In genomic region chr3:69092030-69092513, GRCh38 we compare ENCODE assay signal across 9 cellular contexts. TPM values are rescaled to one million over a fixed set of nuclear protein-coding genes. Genes with fewer than 3 reads are reported as not detected.
DNase-seq lines count a peak whose midpoint lies in the region; ATAC-seq, FAIRE-seq and TF ChIP-seq lines count a peak whose summit lies in the region.
"Had no signal": no experiment of that assay in that cellular context is flagged by ENCODE, and none has a peak within 500 bp of the region (broad histone marks: within the 10 kb centered on the region; RNA-seq: fewer than 3 reads in every experiment).

No MANE protein-coding gene starts in this region.

- TF ChIP-seq EP300 in upper lobe of left lung (IDR thresholded peaks at IDR 0.05): no peak

- peaks cover 8 to 9% of the 10 kb centered on the region in 2 experiments for H3K36me3 ChIP-seq in keratinocyte (ENCODE audit: control insufficient read depth in 2 of 2, extremely low read depth in 1 of 2, insufficient read depth in 2 of 2, low read length in 2 of 2)
- peaks cover 0 to 3% (median 0%) of the 10 kb centered on the region in 4 donors for H3K36me3 ChIP-seq in upper lobe of left lung

- dilution Hi-C loops in keratinocyte (cut with MboI; ENCODE audit: extremely low pct_ligation_motif_present, low sequenced_read_pairs): no loop called here

- peak in 1 of 4 donors; percentile 18 for TF ChIP-seq POLR2A in upper lobe of left lung (IDR thresholded peaks at IDR 0.05)

- H3K36me3 Mint-ChIP-seq in stimulated activated naive CD8-positive, alpha-beta T cell treated with anti-CD3 and anti-CD28 coated beads, Interleukin-15, Interleukin-2, amounts not matched to agents 100 ng/mL and 50 ng/mL, for 24 hours (ENCODE audit: low read depth): peaks cover 41% of the 10 kb centered on the region

- no peak for TF ChIP-seq CTCF in keratinocyte (optimal IDR thresholded peaks at IDR 0.05 in 1 of 3, IDR thresholded peaks at IDR 0.05 in 1 of 3, conservative IDR thresholded peaks at IDR 0.05 in 1 of 3; ENCODE audit: extremely low read depth in 1 of 3, insufficient read depth in 2 of 3, low read length in 3 of 3)
- no peak for TF ChIP-seq CTCF in upper lobe of left lung (IDR thresholded peaks at IDR 0.05)

- 12 to 30% methylated on average over 4 of the region's 4 CpGs for WGBS in upper lobe of left lung, 2 donors

- H3K27ac ChIP-seq in keratinocyte (ENCODE audit: control insufficient read depth, insufficient read depth, low read length) (peak overlapping the region; percentile 19), upper lobe of left lung (peak overlapping the region; percentile 63 to 96 (median 86))

- H4K20me1 ChIP-seq in keratinocyte (ENCODE audit: control insufficient read depth, extremely low read depth, insufficient read depth, low read length): no peaks in the 10 kb centered on the region

- ATAC-seq in stimulated activated naive CD8-positive, alpha-beta T cell treated with anti-CD3 and anti-CD28 coated beads, Interleukin-15, Interleukin-2, amounts not matched to agents 100 U/mL and 50 U/mL, for 24 hours: no peak
- ATAC-seq in HG03175 (IDR thresholded peaks at IDR 0.05; ENCODE audit: unreplicated experiment) (peak; percentile 82), upper lobe of left lung (ENCODE audit: low FRiP score in 2 of 2) (peak in 1 of 2 donors; percentile 51)

- H3K9me3 ChIP-seq in keratinocyte (ENCODE audit: control insufficient read depth, low read depth, low read length) (no peaks in the 10 kb centered on the region), upper lobe of left lung (no peaks in the 10 kb centered on the region)

- H3K9me1 ChIP-seq in keratinocyte (ENCODE audit: control insufficient read depth, extremely low read depth, insufficient read depth, low read length): no peaks in the 10 kb centered on the region

- no peaks in the 10 kb centered on the region for H3K9me3 Mint-ChIP-seq in stimulated activated naive CD8-positive, alpha-beta T cell treated with anti-CD3 and anti-CD28 coated beads, Interleukin-15, Interleukin-2, amounts not matched to agents 100 ng/mL and 50 ng/mL, for 24 hours

- H3K27me3 Mint-ChIP-seq in stimulated activated naive CD8-positive, alpha-beta T cell treated with anti-CD3 and anti-CD28 coated beads, Interleukin-15, Interleukin-2, amounts not matched to agents 100 ng/mL and 50 ng/mL, for 24 hours: no peaks in the 10 kb centered on the region

- H3K4me1 Mint-ChIP-seq in stimulated activated naive CD8-positive, alpha-beta T cell treated with anti-CD3 and anti-CD28 coated beads, Interleukin-15, Interleukin-2, amounts not matched to agents 100 ng/mL and 50 ng/mL, for 24 hours (ENCODE audit: low read depth): peaks cover 98% of the 10 kb centered on the region

- H3K4me3 Mint-ChIP-seq in stimulated activated naive CD8-positive, alpha-beta T cell treated with anti-CD3 and anti-CD28 coated beads, Interleukin-15, Interleukin-2, amounts not matched to agents 100 ng/mL and 50 ng/mL, for 24 hours: peak overlapping the region; percentile 68

- peak overlapping the region; percentile 25 for H3K4me2 ChIP-seq in keratinocyte (ENCODE audit: control insufficient read depth, extremely low read depth, insufficient read depth, low read depth, low read length)

- H3K27ac Mint-ChIP-seq in stimulated activated naive CD8-positive, alpha-beta T cell treated with anti-CD3 and anti-CD28 coated beads, Interleukin-15, Interleukin-2, amounts not matched to agents 100 ng/mL and 50 ng/mL, for 24 hours: peak overlapping the region; percentile 94

- H3K27me3 ChIP-seq in keratinocyte (ENCODE audit: control insufficient read depth, extremely low read depth, insufficient read depth, low read length): no peaks in the 10 kb centered on the region
- no peaks in the 10 kb centered on the region for H3K27me3 ChIP-seq in upper lobe of left lung

- peak; percentile 67 for FAIRE-seq in keratinocyte (lab: Jason Lieb, UNC)

- H3K4me1 ChIP-seq in keratinocyte (ENCODE audit: control insufficient read depth, extremely low read depth, insufficient read depth, low read length): peaks cover 51% of the 10 kb centered on the region
- peaks cover 89 to 98% (median 94%) of the 10 kb centered on the region in 4 donors for H3K4me1 ChIP-seq in upper lobe of left lung

- peaks cover 60% of the 10 kb centered on the region for H3K79me2 ChIP-seq in keratinocyte (ENCODE audit: control insufficient read depth, insufficient read depth, low read length)

- no peak overlapping the region for H2AFZ ChIP-seq in keratinocyte (ENCODE audit: control insufficient read depth, low read length)

- DNase-seq in stimulated activated naive CD8-positive, alpha-beta T cell treated with anti-CD3 and anti-CD28 coated beads, Interleukin-15, Interleukin-2, amounts not matched to agents 100 U/mL and 50 U/mL, for 24 hours: no peak
- peak; percentile 15 for DNase-seq in UCSD-AML1 (lab: John Stamatoyannopoulos, UW; ENCODE audit: unreplicated experiment)
- DNase-seq in keratinocyte (ENCODE audit: low read depth, low spot score): no peak
- DNase-seq in upper lobe of left lung: peak in 1 of 2 donors; percentile 23
- no peak for DNase-seq in DMS79 (lab: John Stamatoyannopoulos, UW)
- no peak for DNase-seq in middle frontal gyrus (ENCODE audit: extremely low spot score, low spot score)

- H3K4me3 ChIP-seq in keratinocyte (ENCODE audit: control insufficient read depth in 2 of 3, extremely low read depth in 1 of 3, insufficient read depth in 2 of 3, low read depth in 1 of 3, low read length in 3 of 3) (no peak overlapping the region), upper lobe of left lung (no peak overlapping the region)

- H3K9ac ChIP-seq in keratinocyte (ENCODE audit: control insufficient read depth, extremely low read depth, insufficient read depth, low read length): no peak overlapping the region

RNA-seq across cellular contexts. Expression of gene ARL6IP5, which starts 7.3 kb away (rescaled TPM):
- polyA plus RNA-seq in keratinocyte: 87.2 to 113 TPM (median 112 TPM) in 3 replicates
- 29.2 TPM for polyA plus RNA-seq in keratinocyte (2011; ENCODE audit: low read depth)
- polyA plus RNA-seq in keratinocyte (2011; cell fraction: cytosol; rRNA removed): 74.3 and 129 TPM in 2 replicates
- polyA plus RNA-seq in keratinocyte (2011; cell fraction: nucleus; rRNA removed): 109 and 146 TPM in 2 replicates
- 44.6 and 78.4 TPM in 2 replicates for polyA plus RNA-seq in keratinocyte (2012; ENCODE audit: low replicate concordance)
- polyA minus RNA-seq in keratinocyte: 46.8 to 105 TPM (median 86.8 TPM) in 3 replicates
- polyA minus RNA-seq in keratinocyte (2011; cell fraction: cytosol; rRNA and poly(A)+ RNA removed): 81.7 TPM
- polyA minus RNA-seq in keratinocyte (2011; cell fraction: nucleus; rRNA and poly(A)+ RNA removed): 43.5 and 73.1 TPM in 2 replicates
- 100 to 1,000 TPM in 4 of 6 donors, 10 to 100 TPM in 2; 34.6 to 145 (median 125) TPM for total RNA-seq in upper lobe of left lung

RNA-seq across cellular contexts. Expression of gene UBA3, which starts 11.9 kb away (rescaled TPM):
- 72.0 to 125 TPM (median 81.7 TPM) in 3 replicates for polyA plus RNA-seq in keratinocyte
- 35.4 TPM for polyA plus RNA-seq in keratinocyte (2011; ENCODE audit: low read depth)
- polyA plus RNA-seq in keratinocyte (2011; cell fraction: cytosol; rRNA removed): 50.4 and 100 TPM in 2 replicates
- polyA plus RNA-seq in keratinocyte (2011; cell fraction: nucleus; rRNA removed): 95.3 and 116 TPM in 2 replicates
- 44.4 and 66.0 TPM in 2 replicates for polyA plus RNA-seq in keratinocyte (2012; ENCODE audit: low replicate concordance)
- 13.0 to 45.9 TPM (median 30.9 TPM) in 3 replicates for polyA minus RNA-seq in keratinocyte
- 38.8 TPM for polyA minus RNA-seq in keratinocyte (2011; cell fraction: cytosol; rRNA and poly(A)+ RNA removed)
- polyA minus RNA-seq in keratinocyte (2011; cell fraction: nucleus; rRNA and poly(A)+ RNA removed): 30.7 and 47.9 TPM in 2 replicates
- 10 to 100 TPM; 36.8 to 71.9 (median 50.5) TPM for total RNA-seq in upper lobe of left lung

RNA-seq across cellular contexts. Expression of gene LMOD3, which starts 30.3 kb away (rescaled TPM):
- polyA plus RNA-seq in keratinocyte: not detected in 3 replicates
- polyA plus RNA-seq in keratinocyte (2011; ENCODE audit: low read depth): not detected
- polyA plus RNA-seq in keratinocyte (2011; cell fraction: cytosol; rRNA removed): not detected in 2 replicates
- 0.05 TPM in 1 of 2 replicates, not detected in the other for polyA plus RNA-seq in keratinocyte (2011; cell fraction: nucleus; rRNA removed)
- polyA plus RNA-seq in keratinocyte (2012; ENCODE audit: low replicate concordance): 0.06 TPM in 1 of 2 replicates, not detected in the other
- not detected in 3 replicates for polyA minus RNA-seq in keratinocyte
- not detected for polyA minus RNA-seq in keratinocyte (2011; cell fraction: cytosol; rRNA and poly(A)+ RNA removed)
- polyA minus RNA-seq in keratinocyte (2011; cell fraction: nucleus; rRNA and poly(A)+ RNA removed): not detected in 2 replicates
- 1 to 10 TPM in 1 of 6 donors, under 1 TPM in 3, not detected in 2; 0.17 to 4.2 (median 0.40) TPM for total RNA-seq in upper lobe of left lung
- total RNA-seq: dermis microvascular lymphatic vessel endothelial cell had no signal

RNA-seq across cellular contexts. Expression of gene TMF1, which starts 39.9 kb away (rescaled TPM):
- 8.5 to 13.7 TPM (median 9.6 TPM) in 3 replicates for polyA plus RNA-seq in keratinocyte
- polyA plus RNA-seq in keratinocyte (2011; ENCODE audit: low read depth): 51.5 TPM
- polyA plus RNA-seq in keratinocyte (2011; cell fraction: cytosol; rRNA removed): 6.0 and 9.1 TPM in 2 replicates
- polyA plus RNA-seq in keratinocyte (2011; cell fraction: nucleus; rRNA removed): 10.6 and 14.8 TPM in 2 replicates
- 14.8 and 15.6 TPM in 2 replicates for polyA plus RNA-seq in keratinocyte (2012; ENCODE audit: low replicate concordance)
- 1.7 to 12.6 TPM (median 12.0 TPM) in 3 replicates for polyA minus RNA-seq in keratinocyte
- 7.3 TPM for polyA minus RNA-seq in keratinocyte (2011; cell fraction: cytosol; rRNA and poly(A)+ RNA removed)
- polyA minus RNA-seq in keratinocyte (2011; cell fraction: nucleus; rRNA and poly(A)+ RNA removed): 13.9 and 26.9 TPM in 2 replicates
- total RNA-seq in upper lobe of left lung: 100 to 1,000 TPM in 1 of 6 donors, 10 to 100 TPM in 5; 30.2 to 212 (median 53.0) TPM
